ENCODE assay signal across 1 cellular context in genomic region chr5:115558388-115558956, GRCh38.
TF ChIP-seq lines count a peak whose summit lies in the region.

No MANE protein-coding gene starts in this region.

TF ChIP-seq in HEK293, 187 proteins besides CTCF, POLR2A, EP300 and RAD21:
- TF ChIP-seq SETDB1 (IDR thresholded peaks at IDR 0.05; ENCODE audit: insufficient read length, low read length) (peak; percentile 6), ZFP41 (tag by site-specific recombination; IDR thresholded peaks at IDR 0.05; ENCODE audit: borderline replicate concordance) (no peak)
